In the genomic region with DNA sequence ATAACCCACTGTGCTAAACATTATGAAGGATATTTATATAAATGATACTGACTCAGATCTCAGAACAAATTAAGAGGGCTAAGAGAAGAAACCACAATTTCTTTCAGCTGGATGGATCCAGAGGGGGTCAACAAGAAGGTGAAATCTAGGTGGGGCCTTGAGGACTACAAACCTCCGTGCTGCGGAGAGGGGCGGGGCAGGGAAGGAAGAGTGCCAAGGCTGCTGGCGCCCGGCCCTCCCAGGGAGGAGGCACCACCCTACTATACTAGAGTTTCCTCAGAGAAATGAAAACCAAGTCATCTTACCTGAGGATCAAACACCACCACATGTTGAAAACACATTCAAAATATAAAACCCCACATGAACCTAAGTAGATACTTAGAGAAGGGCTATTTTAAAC, we compare ENCODE assay signal across 1 cellular context.
TF ChIP-seq lines count a peak whose summit lies in the region.

No MANE protein-coding gene starts in this region.

TF ChIP-seq in SK-N-SH, 30 proteins besides CTCF, POLR2A, EP300 and RAD21:
- TF ChIP-seq, protein P1, sequence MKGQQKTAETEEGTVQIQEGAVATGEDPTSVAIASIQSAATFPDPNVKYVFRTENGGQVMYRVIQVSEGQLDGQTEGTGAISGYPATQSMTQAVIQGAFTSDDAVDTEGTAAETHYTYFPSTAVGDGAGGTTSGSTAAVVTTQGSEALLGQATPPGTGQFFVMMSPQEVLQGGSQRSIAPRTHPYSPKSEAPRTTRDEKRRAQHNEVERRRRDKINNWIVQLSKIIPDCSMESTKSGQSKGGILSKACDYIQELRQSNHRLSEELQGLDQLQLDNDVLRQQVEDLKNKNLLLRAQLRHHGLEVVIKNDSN (IDR thresholded peaks at IDR 0.05; ENCODE audit: borderline replicate concordance, low read depth) = no peak
- TF ChIP-seq, protein P2, sequence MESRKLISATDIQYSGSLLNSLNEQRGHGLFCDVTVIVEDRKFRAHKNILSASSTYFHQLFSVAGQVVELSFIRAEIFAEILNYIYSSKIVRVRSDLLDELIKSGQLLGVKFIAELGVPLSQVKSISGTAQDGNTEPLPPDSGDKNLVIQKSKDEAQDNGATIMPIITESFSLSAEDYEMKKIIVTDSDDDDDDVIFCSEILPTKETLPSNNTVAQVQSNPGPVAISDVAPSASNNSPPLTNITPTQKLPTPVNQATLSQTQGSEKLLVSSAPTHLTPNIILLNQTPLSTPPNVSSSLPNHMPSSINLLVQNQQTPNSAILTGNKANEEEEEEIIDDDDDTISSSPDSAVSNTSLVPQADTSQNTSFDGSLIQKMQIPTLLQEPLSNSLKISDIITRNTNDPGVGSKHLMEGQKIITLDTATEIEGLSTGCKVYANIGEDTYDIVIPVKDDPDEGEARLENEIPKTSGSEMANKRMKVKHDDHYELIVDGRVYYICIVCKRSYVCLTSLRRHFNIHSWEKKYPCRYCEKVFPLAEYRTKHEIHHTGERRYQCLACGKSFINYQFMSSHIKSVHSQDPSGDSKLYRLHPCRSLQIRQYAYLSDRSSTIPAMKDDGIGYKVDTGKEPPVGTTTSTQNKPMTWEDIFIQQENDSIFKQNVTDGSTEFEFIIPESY (IDR thresholded peaks at IDR 0.05; ENCODE audit: borderline replicate concordance, low read depth) = no peak
- TF ChIP-seq RXRA (IDR thresholded peaks at IDR 0.05; ENCODE audit: borderline replicate concordance, low read depth) (no peak), RCOR1 (IDR thresholded peaks at IDR 0.05; ENCODE audit: low read length) (no peak), CHD2 (IDR thresholded peaks at IDR 0.05; ENCODE audit: low read length, partially characterized antibody) (no peak), NFIC (IDR thresholded peaks at IDR 0.05; ENCODE audit: borderline replicate concordance) (no peak), TCF12 (IDR thresholded peaks at IDR 0.05) (no peak), MXI1 (IDR thresholded peaks at IDR 0.05; ENCODE audit: low read depth, low read length) (no peak), POLR2AphosphoS5 (IDR thresholded peaks at IDR 0.05; ENCODE audit: low read depth, low read length) (no peak), NRF1 (IDR thresholded peaks at IDR 0.05; ENCODE audit: low read depth, low read length) (no peak), ELF1 (IDR thresholded peaks at IDR 0.05) (no peak), YY1 (IDR thresholded peaks at IDR 0.05; ENCODE audit: low read depth) (no peak), PBX3 (IDR thresholded peaks at IDR 0.05) (no peak), GABPA (IDR thresholded peaks at IDR 0.05; ENCODE audit: low read depth) (no peak)
- TF ChIP-seq, protein P3, sequence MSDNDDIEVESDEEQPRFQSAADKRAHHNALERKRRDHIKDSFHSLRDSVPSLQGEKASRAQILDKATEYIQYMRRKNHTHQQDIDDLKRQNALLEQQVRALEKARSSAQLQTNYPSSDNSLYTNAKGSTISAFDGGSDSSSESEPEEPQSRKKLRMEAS (IDR thresholded peaks at IDR 0.05; ENCODE audit: low read depth) = no peak
TF ChIP-seq in SK-N-SH: peak in this region for 0.
